In the genomic region with DNA sequence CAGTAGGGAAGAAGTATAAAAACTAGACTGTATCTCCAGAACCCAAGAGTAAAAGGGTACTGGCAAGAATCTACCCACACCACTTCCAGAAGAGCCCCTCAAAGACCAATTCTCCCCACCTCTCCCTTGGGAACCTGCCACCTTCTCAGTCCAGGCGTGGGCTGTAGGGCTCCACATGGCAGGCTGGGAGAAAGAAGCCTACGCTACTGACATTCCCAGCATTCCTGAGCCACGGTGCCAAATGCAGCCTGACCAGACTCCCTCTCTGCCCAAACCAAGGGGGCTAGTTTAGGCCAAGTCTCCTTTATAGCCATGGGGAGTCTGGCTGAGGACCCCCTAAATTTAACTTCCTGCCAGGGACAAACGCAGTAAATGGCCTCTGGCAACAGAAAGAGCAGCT, we compare ENCODE assay signal across 7 cellular contexts. TPM values are rescaled to one million over a fixed set of nuclear protein-coding genes. Genes with fewer than 3 reads are reported as not detected.
DNase-seq lines count a peak whose midpoint lies in the region; ATAC-seq, FAIRE-seq and TF ChIP-seq lines count a peak whose summit lies in the region.
"Had no signal": no experiment of that assay in that cellular context is flagged by ENCODE, and none has a peak within 500 bp of the region (broad histone marks: within the 10 kb centered on the region; RNA-seq: fewer than 3 reads in every experiment).

No MANE protein-coding gene starts in this region.

- H4K20me1 ChIP-seq in hepatocyte (ENCODE audit: insufficient read depth, poor library complexity, severe bottlenecking) = peaks cover 19% of the 10 kb centered on the region

- FAIRE-seq in GM12892 (lab: Jason Lieb, UNC) = no peak

- peaks cover 14% of the 10 kb centered on the region for H3K4me1 ChIP-seq in Panc1 (ENCODE audit: control insufficient read depth, insufficient read depth, low read length)
- peaks cover 8% of the 10 kb centered on the region for H3K4me1 ChIP-seq in hepatocyte (ENCODE audit: insufficient read depth)

- no peak for TF ChIP-seq CTCF in 22Rv1 (IDR thresholded peaks at IDR 0.05)
- TF ChIP-seq CTCF in Panc1 (IDR thresholded peaks at IDR 0.05) = no peak
- no peak for TF ChIP-seq CTCF in hepatocyte (IDR thresholded peaks at IDR 0.05; ENCODE audit: poor library complexity)

- no peak for DNase-seq in Panc1 (ENCODE audit: low read depth, low spot score)
- DNase-seq in hepatocyte (ENCODE audit: low spot score) = no peak
- DNase-seq in NCI-H82 (lab: John Stamatoyannopoulos, UW) = no peak
- DNase-seq in GM12892 (ENCODE audit: insufficient read length) = no peak

- H3K4me3 ChIP-seq in Panc1 (ENCODE audit: low read depth in 2 of 2, low read length in 2 of 2) = peak overlapping the region; percentile 81 to 98
- H3K4me3 ChIP-seq in hepatocyte = no peak overlapping the region

- peaks cover 39% of the 10 kb centered on the region for H3K79me2 ChIP-seq in hepatocyte

- ATAC-seq in Panc1 (no peak), HG03095 (IDR thresholded peaks at IDR 0.05; ENCODE audit: unreplicated experiment) (no peak)

- BruUV-seq in Panc1 (replicated peaks; lab: Mats Ljungman, UMichigan) = no TSS peak

- H3K9me2 ChIP-seq in hepatocyte (replicated peaks; ENCODE audit: insufficient read depth) = no peaks in the 10 kb centered on the region

- H2AFZ ChIP-seq in hepatocyte = no peak overlapping the region

- H3K27ac ChIP-seq in 22Rv1 (peak overlapping the region; percentile 98), Panc1 (ENCODE audit: low read length) (peak overlapping the region; percentile 91), hepatocyte (no peak overlapping the region)

- CTCF ChIA-PET in Panc1 (lab: Charles Lee) = interaction anchor here (1.3 kb wide), 1 partner anchor 10 kb away, joined by 3 read pairs; no protein-coding TSS in a partner anchor

- peak overlapping the region; percentile 93 for H3K4me2 ChIP-seq in hepatocyte

- no peak for TF ChIP-seq POLR2A in GM12892 (IDR thresholded peaks at IDR 0.05; ENCODE audit: low read depth, low read length)

- intact Hi-C loops in Panc1 (cut with micrococcal nuclease; ENCODE audit: unreplicated experiment) = no loop called here

- POLR2A ChIA-PET in Panc1 (lab: Charles Lee) = no interaction called here

- H3K9me3 ChIP-seq in Panc1 (ENCODE audit: control insufficient read depth, insufficient read depth, low read depth, low read length) = no peaks in the 10 kb centered on the region
- no peaks in the 10 kb centered on the region for H3K9me3 ChIP-seq in hepatocyte (ENCODE audit: low read depth)

- H3K27me3 ChIP-seq in Panc1 (ENCODE audit: control insufficient read depth, insufficient read depth, low read length) (no peaks in the 10 kb centered on the region), hepatocyte (no peaks in the 10 kb centered on the region)

- in situ Hi-C loops in Panc1 (cut with HindIII; ENCODE audit: low pct_unique_long_range_greater_than_20kb, low sequenced_read_pairs) = no loop called here

- peaks cover 28% of the 10 kb centered on the region for H3K36me3 ChIP-seq in Panc1 (ENCODE audit: control insufficient read depth, insufficient read depth, low read length)
- H3K36me3 ChIP-seq in hepatocyte (replicated peaks; ENCODE audit: insufficient read depth, low read depth) = peaks cover 3% of the 10 kb centered on the region

- 27% methylated on average over 4 of the region's 4 CpGs for WGBS in hepatocyte (ENCODE audit: low lambda C conversion rate, missing lambda C conversion rate)

RNA-seq across cellular contexts. Expression of gene UBE2Q1, which starts 2.0 kb away (rescaled TPM):
- 96.0 TPM for total RNA-seq in Panc1 (2021; ENCODE audit: unreplicated experiment)
- 153 TPM for polyA plus RNA-seq in Panc1 (2012; ENCODE audit: insufficient read length)
- 46.9 and 50.3 TPM in 2 replicates for total RNA-seq in hepatocyte
- 58.6 and 60.3 TPM in 2 replicates for polyA plus RNA-seq in hepatocyte
- polyA plus RNA-seq in GM12892 (2012; ENCODE audit: missing spikeins) = 48.5 TPM

RNA-seq across cellular contexts. Expression of gene CHRNB2, which starts 11.2 kb away (rescaled TPM):
- 0.21 TPM for total RNA-seq in Panc1 (2021; ENCODE audit: unreplicated experiment)
- polyA plus RNA-seq in Panc1 (2012; ENCODE audit: insufficient read length) = 0.56 TPM
- total RNA-seq in hepatocyte = 0.08 and 0.70 TPM in 2 replicates
- polyA plus RNA-seq in hepatocyte = 0.33 TPM in 1 of 2 replicates, not detected in the other
- polyA plus RNA-seq in GM12892 (2012; ENCODE audit: missing spikeins) = 0.76 TPM

RNA-seq across cellular contexts. Expression of gene ADAR, which starts 51.6 kb away (rescaled TPM):
- total RNA-seq in Panc1 (2021; ENCODE audit: unreplicated experiment) (136 TPM), hepatocyte (103 and 104 TPM in 2 replicates)
- polyA plus RNA-seq in Panc1 (2012; ENCODE audit: insufficient read length) = 88.1 TPM
- 57.4 and 65.8 TPM in 2 replicates for polyA plus RNA-seq in hepatocyte
- polyA plus RNA-seq in GM12892 (2012; ENCODE audit: missing spikeins) = 116 TPM

RNA-seq across cellular contexts. Expression of gene SHE, which starts 54.2 kb away (rescaled TPM):
- total RNA-seq in Panc1 (2021; ENCODE audit: unreplicated experiment) (0.03 TPM), hepatocyte (0.32 and 0.60 TPM in 2 replicates)
- 0.04 TPM for polyA plus RNA-seq in Panc1 (2012; ENCODE audit: insufficient read length)
- polyA plus RNA-seq in hepatocyte = 0.41 TPM in 1 of 2 replicates, not detected in the other
- polyA plus RNA-seq in GM12892 (2012; ENCODE audit: missing spikeins) = 0.21 TPM
- total RNA-seq: activated CD8-positive, alpha-beta memory T cell treated with anti-CD3 and anti-CD28 coated beads for 36 hours had no signal

RNA-seq across cellular contexts. Expression of gene TDRD10, which starts 54.4 kb away (rescaled TPM):
- total RNA-seq in Panc1 (2021; ENCODE audit: unreplicated experiment) (not detected), hepatocyte (0.20 TPM in 1 of 2 replicates, not detected in the other)
- not detected for polyA plus RNA-seq in Panc1 (2012; ENCODE audit: insufficient read length)
- 0.09 TPM in 1 of 2 replicates, not detected in the other for polyA plus RNA-seq in hepatocyte
- 0.19 TPM for polyA plus RNA-seq in GM12892 (2012; ENCODE audit: missing spikeins)
- total RNA-seq: activated CD8-positive, alpha-beta memory T cell treated with anti-CD3 and anti-CD28 coated beads for 36 hours had no signal
